In genomic region chr10:72140174-72140573, GRCh38 we compare ENCODE assay signal across 27 cellular contexts. TPM values are rescaled to one million over a fixed set of nuclear protein-coding genes. Genes with fewer than 3 reads are reported as not detected.
DNase-seq lines count a peak whose midpoint lies in the region; ATAC-seq, FAIRE-seq and TF ChIP-seq lines count a peak whose summit lies in the region.
"Had no signal": no experiment of that assay in that cellular context is flagged by ENCODE, and none has a peak within 500 bp of the region (broad histone marks: within the 10 kb centered on the region; RNA-seq: fewer than 3 reads in every experiment).

No MANE protein-coding gene starts in this region.

- H3K4me1 ChIP-seq in A549 (peaks cover 14% of the 10 kb centered on the region; the same call in 2 of the 3 replicates), Panc1 (ENCODE audit: control insufficient read depth, insufficient read depth, low read length) (peaks cover 18% of the 10 kb centered on the region)
- H3K4me1 ChIP-seq in CD8-positive, alpha-beta T cell (ENCODE audit: insufficient read depth, low read length), result peaks cover 10% of the 10 kb centered on the region

- intact Hi-C loops in CD8-positive, alpha-beta T cell (cut with DNase I, micrococcal nuclease), result no loop called here
- intact Hi-C loops in Panc1 (cut with micrococcal nuclease; ENCODE audit: unreplicated experiment), result no loop called here

- no peaks in the 10 kb centered on the region for H3K27me3 ChIP-seq in CD8-positive, alpha-beta T cell (ENCODE audit: insufficient read depth, low read length)
- no peaks in the 10 kb centered on the region for H3K27me3 ChIP-seq in Panc1 (ENCODE audit: control insufficient read depth, insufficient read depth, low read length)

- in situ Hi-C loops in Panc1 (cut with HindIII; ENCODE audit: low pct_unique_long_range_greater_than_20kb, low sequenced_read_pairs), result no loop called here

- peak overlapping the region in 1 of 2 experiments; percentile 15; a peak in 2 of 6 replicates for H3K27ac ChIP-seq in A549
- H3K27ac ChIP-seq in CD8-positive, alpha-beta T cell (ENCODE audit: low read depth, low read length), result no peak overlapping the region
- peak overlapping the region; percentile 69 for H3K27ac ChIP-seq in Panc1 (ENCODE audit: low read length)
- no peak overlapping the region for H3K27ac ChIP-seq in substantia nigra (ENCODE audit: low read depth, low read length, poor library complexity, severe bottlenecking)
- H3K27ac ChIP-seq: RWPE1 had no signal

- H3K36me3 ChIP-seq in CD8-positive, alpha-beta T cell (ENCODE audit: insufficient read depth, low read length), result no peaks in the 10 kb centered on the region
- peaks cover 6% of the 10 kb centered on the region; the same call in 1 of the 2 replicates for H3K36me3 ChIP-seq in Panc1 (ENCODE audit: control insufficient read depth, insufficient read depth, low read length)

- CTCF ChIA-PET in A549 (lab: Yijun Ruan, JAX) (interaction anchor here (0.5 to 3.7 kb wide), 6 partner anchors 8 to 166 kb away, joined by 3 to 21 read pairs (median 4); no protein-coding TSS in a partner anchor), Panc1 (lab: Charles Lee) (no interaction called here)
- CTCF ChIA-PET in CD8-positive, alpha-beta T cell (lab: Charles Lee), result interaction anchor here (2.1 kb wide), 1 partner anchor 91 kb away, joined by 8 read pairs; no protein-coding TSS in a partner anchor

- no peaks in the 10 kb centered on the region for H3K9me3 Mint-ChIP-seq in CD8-positive, alpha-beta T cell
- H3K9me3 Mint-ChIP-seq: CD8-positive, alpha-beta memory T cell had no signal

- TF ChIP-seq RAD21 in A549 (conservative IDR thresholded peaks at IDR 0.05 in 1 of 2, IDR thresholded peaks at IDR 0.05 in 1 of 2), result no peak

- no peak for TF ChIP-seq EP300 in A549 (IDR thresholded peaks at IDR 0.05)

- no peaks in the 10 kb centered on the region for H3K27me3 Mint-ChIP-seq in CD8-positive, alpha-beta T cell (ENCODE audit: low read depth)
- H3K27me3 Mint-ChIP-seq: CD8-positive, alpha-beta memory T cell had no signal

- H3K4me2 ChIP-seq in A549, result peak overlapping the region; percentile 33; the same call in 2 of the 3 replicates

- H3K4me3 ChIP-seq in A549 (no peak overlapping the region), Panc1 (ENCODE audit: low read depth in 2 of 2, low read length in 2 of 2) (no peak overlapping the region), choroid plexus epithelial cell (ENCODE audit: low read depth, low read length) (no peak overlapping the region)
- no peak overlapping the region for H3K4me3 ChIP-seq in CD8-positive, alpha-beta T cell (ENCODE audit: low read depth, low read length)

- H3K27ac Mint-ChIP-seq in CD8-positive, alpha-beta T cell, result peak overlapping the region; percentile 10

- TF ChIP-seq CTCF in A549 (IDR thresholded peaks at IDR 0.05) (no peak), Panc1 (IDR thresholded peaks at IDR 0.05) (no peak), choroid plexus epithelial cell (conservative IDR thresholded peaks at IDR 0.05; ENCODE audit: low read depth, low read length) (no peak)
- no peak for TF ChIP-seq CTCF in CD8-positive, alpha-beta T cell (IDR thresholded peaks at IDR 0.05)

- no peak for FAIRE-seq in A549 (lab: Jason Lieb, UNC)
- FAIRE-seq: GM19239, H54, HTR-8/SVneo had no signal

- POLR2A ChIA-PET in A549 (lab: Yijun Ruan, JAX) (interaction anchor here (1.3 kb wide), 1 partner anchor 133 kb away, joined by 3 read pairs; the partner anchor contains the start of gene DDIT4), Panc1 (lab: Charles Lee) (no interaction called here)
- POLR2A ChIA-PET in CD8-positive, alpha-beta T cell (lab: Charles Lee), result interaction anchor here (0.6 to 1.0 kb wide), 2 partner anchors 34 to 190 kb away, joined by 3 read pairs; no protein-coding TSS in a partner anchor

- no peak for TF ChIP-seq POLR2A in A549 (IDR thresholded peaks at IDR 0.05; ENCODE audit: low read length)

- peaks cover 17% of the 10 kb centered on the region for H3K36me3 Mint-ChIP-seq in CD8-positive, alpha-beta T cell

- H3K9me3 ChIP-seq in A549, result peaks cover 4% of the 10 kb centered on the region; the same call in 1 of the 3 replicates
- no peaks in the 10 kb centered on the region for H3K9me3 ChIP-seq in CD8-positive, alpha-beta T cell (ENCODE audit: low read length)
- no peaks in the 10 kb centered on the region for H3K9me3 ChIP-seq in Panc1 (ENCODE audit: control insufficient read depth, insufficient read depth, low read depth, low read length)

- DNase-seq in A549 (ENCODE audit: low read depth in 1 of 2, low spot score in 1 of 2) (no peak), Panc1 (ENCODE audit: low read depth, low spot score) (no peak), choroid plexus epithelial cell (ENCODE audit: low read depth) (peak; percentile 10), substantia nigra (lab: John Stamatoyannopoulos, UW) (no peak), SIG-M5 treated with dmso at 0.1 percent for 504 hours (lab: John Stamatoyannopoulos, UW; ENCODE audit: unreplicated experiment) (no peak), NCI-H1694 (lab: John Stamatoyannopoulos, UW) (no peak)
- no peak for DNase-seq in CD8-positive, alpha-beta T cell
- DNase-seq: C1 segment of cervical spinal cord; CD8-positive, alpha-beta memory T cell; DMS 273 treated with DMSO at 0.1 percent for 48 hours; DMS79; GF-D8; IMR-90; NCI-H1048; NCI-H1417; NCI-H1694 treated with DMSO at 0.1 percent for 48 hours; NCI-H2081 treated with DMSO at 0.1 percent for 48 hours; NCI-H2171; NCI-H226; NCI-H510A; NCI-H69; SHP77; SW 1271 had no signal

- peaks cover 12% of the 10 kb centered on the region for H3K4me1 Mint-ChIP-seq in CD8-positive, alpha-beta T cell (ENCODE audit: low read depth)

- no peak overlapping the region for H3K4me3 Mint-ChIP-seq in CD8-positive, alpha-beta T cell
- H3K4me3 Mint-ChIP-seq: CD8-positive, alpha-beta memory T cell had no signal

- BruUV-seq in Panc1 (replicated peaks; lab: Mats Ljungman, UMichigan), result no TSS peak

- ATAC-seq in A549 (peak in 1 of 2 experiments; percentile 45; a peak in 2 of 6 replicates), Panc1 (no peak)
- ATAC-seq in CD8-positive, alpha-beta T cell, result no peak

TF ChIP-seq in A549, 52 proteins besides CTCF, POLR2A, EP300 and RAD21:
- TF ChIP-seq RFX5 (IDR thresholded peaks at IDR 0.05), result no peak
- TF ChIP-seq NFE2L2 (conservative IDR thresholded peaks at IDR 0.05; ENCODE audit: low read length), result no peak
- no peak for TF ChIP-seq RNF2 (IDR thresholded peaks at IDR 0.05; ENCODE audit: borderline replicate concordance, low read depth)
- no peak for TF ChIP-seq RARB (CRISPR knock-in tag; IDR thresholded peaks at IDR 0.05)
- no peak for TF ChIP-seq POLR2AphosphoS2 (conservative IDR thresholded peaks at IDR 0.05; ENCODE audit: low read length)
- no peak for TF ChIP-seq RCOR1 (IDR thresholded peaks at IDR 0.05; ENCODE audit: low read depth, low read length)
- no peak for TF ChIP-seq SREBF2 (IDR thresholded peaks at IDR 0.05)
- no peak for TF ChIP-seq KDM5A (IDR thresholded peaks at IDR 0.05)
- no peak for TF ChIP-seq CEBPB (IDR thresholded peaks at IDR 0.05)
- no peak for TF ChIP-seq GATA3 (IDR thresholded peaks at IDR 0.05; ENCODE audit: borderline replicate concordance)
- no peak for TF ChIP-seq USF2 (IDR thresholded peaks at IDR 0.05)
- TF ChIP-seq EHMT2 (IDR thresholded peaks at IDR 0.05; ENCODE audit: low read depth), result no peak
- no peak for TF ChIP-seq MYC (IDR thresholded peaks at IDR 0.05; ENCODE audit: borderline replicate concordance, low read length)

RNA-seq across cellular contexts. Expression of gene SPOCK2, which starts 51.8 kb away (rescaled TPM):
- polyA plus RNA-seq in A549 (2011; rRNA removed), result 0.52 and 0.61 TPM in 2 replicates
- 0.48 and 0.61 TPM in 2 replicates for polyA plus RNA-seq in A549 (2012; cell fraction: cytosol; rRNA removed)
- 4.0 and 4.8 TPM in 2 replicates for polyA plus RNA-seq in A549 (2012; cell fraction: nucleus; rRNA removed)
- polyA plus RNA-seq in A549 (2017; fragmentation: RNase III; extraction: RNeasy Plus Mini Kit Qiagen cat#74134 plus additional on column Dnase treatment), result 0.55 to 0.73 TPM (median 0.67 TPM) in 3 replicates
- polyA minus RNA-seq in A549 (2011; rRNA and poly(A)+ RNA removed), result 0.99 and 1.4 TPM in 2 replicates
- total RNA-seq in CD8-positive, alpha-beta T cell, result 100 to 1,000 TPM; 909 to 922 TPM
- total RNA-seq in Panc1 (2021; ENCODE audit: unreplicated experiment), result 4.8 TPM
- 4.2 TPM for polyA plus RNA-seq in Panc1 (2012; ENCODE audit: insufficient read length)
- total RNA-seq: IMR-90 had no signal

Comparison
In these comparisons a context has a peak if more than half of its experiments do, and no peak if none do; other contexts are left out.
1. RNA of gene SPOCK2, which starts 51.8 kb away (total RNA-seq): 909 to 922 TPM in CD8-positive, alpha-beta T cell; 4.8 TPM in Panc1 (single experiment); every median in the first group is over 100 times any median in the second.